15 cellular contexts compared by ENCODE assay signal in the genomic region with DNA sequence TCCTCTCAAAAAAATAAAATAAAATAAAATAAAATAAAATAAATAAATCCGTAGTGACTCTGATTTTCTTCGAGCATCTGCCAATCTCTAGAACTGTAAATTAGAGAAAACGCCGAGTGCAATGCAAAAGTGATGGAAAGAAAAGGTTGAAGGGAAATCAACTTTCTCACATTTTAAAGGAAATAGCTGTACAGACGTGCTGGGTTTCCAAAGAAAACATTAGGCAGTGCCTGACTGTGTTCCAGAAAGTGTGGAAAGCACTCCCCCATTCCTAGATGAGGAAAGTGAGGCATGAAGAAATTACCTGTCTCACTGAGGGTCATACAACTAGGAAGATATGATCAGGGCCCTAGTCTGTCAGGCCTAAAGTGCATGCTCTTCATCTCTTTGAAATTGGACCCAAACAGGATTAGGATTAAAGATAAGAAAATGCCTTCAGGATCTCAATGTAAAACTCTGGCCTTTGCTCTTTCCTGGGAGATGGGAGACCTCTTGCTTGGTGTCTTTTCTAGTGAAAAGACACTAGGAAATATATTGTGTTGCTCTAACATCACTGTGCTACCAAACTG. TPM values are rescaled to one million over a fixed set of nuclear protein-coding genes. Genes with fewer than 3 reads are reported as not detected.
A peak's percentile ranks its signal among the peaks of the same experiment; 100 is the strongest.
DNase-seq lines count a peak whose midpoint lies in the region; ATAC-seq, FAIRE-seq and TF ChIP-seq lines count a peak whose summit lies in the region.
"Had no signal": no experiment of that assay in that cellular context is flagged by ENCODE, and none has a peak within 500 bp of the region (broad histone marks: within the 10 kb centered on the region; RNA-seq: fewer than 3 reads in every experiment).

No MANE protein-coding gene starts in this region.

- no peak overlapping the region for H3K9ac ChIP-seq in endodermal cell (ENCODE audit: extremely low read depth, low read length, poor library complexity, severe bottlenecking)
- H3K9ac ChIP-seq: BLaER1 treated with 17β-estradiol and CSF1 and Interleukin-3, amounts not matched to agents 10 nM and 100 nM had no signal

- H3K36me3 Mint-ChIP-seq in T-helper 2 cell treated with Interferon-gamma antibody and Interleukin-4, amounts not matched to agents 5 μg/mL and 100 μg/mL, for 36 hours (ENCODE audit: low read depth), result no peaks in the 10 kb centered on the region
- no peaks in the 10 kb centered on the region for H3K36me3 Mint-ChIP-seq in endodermal cell (ENCODE audit: low read depth)
- H3K36me3 Mint-ChIP-seq in neural crest cell (ENCODE audit: low read depth), result no peaks in the 10 kb centered on the region
- no peaks in the 10 kb centered on the region for H3K36me3 Mint-ChIP-seq in activated CD8-positive, alpha-beta T cell treated with anti-CD3 and anti-CD28 coated beads for 36 hours (ENCODE audit: low read depth)
- H3K36me3 Mint-ChIP-seq: activated naive CD8-positive, alpha-beta T cell treated with anti-CD3 and anti-CD28 coated beads, Interleukin-2, amount 10 ng/mL, durations not matched to agents 7 days and 5 days had no signal

- no peak overlapping the region for H3K27ac Mint-ChIP-seq in T-helper 2 cell treated with Interferon-gamma antibody and Interleukin-4, amounts not matched to agents 5 μg/mL and 100 μg/mL, for 36 hours
- peak overlapping the region; percentile 88 for H3K27ac Mint-ChIP-seq in endodermal cell
- H3K27ac Mint-ChIP-seq in neural crest cell (ENCODE audit: unreplicated experiment), result no peak overlapping the region
- H3K27ac Mint-ChIP-seq in activated CD8-positive, alpha-beta T cell treated with anti-CD3 and anti-CD28 coated beads for 36 hours, result no peak overlapping the region
- H3K27ac Mint-ChIP-seq: activated CD4-positive, alpha-beta T cell treated with anti-CD3 and anti-CD28 coated beads, Interleukin-2, amount 10 ng/mL, durations not matched to agents 24 days and 14 days; activated naive CD8-positive, alpha-beta T cell treated with anti-CD3 and anti-CD28 coated beads, Interleukin-2, amount 10 ng/mL, durations not matched to agents 7 days and 5 days had no signal

- POLR2A ChIA-PET in activated CD8-positive, alpha-beta T cell treated with anti-CD3 and anti-CD28 coated beads for 36 hours (lab: Charles Lee), result no interaction called here

- H3K27me3 ChIP-seq in endodermal cell (ENCODE audit: control insufficient read depth, insufficient read depth, low read length, poor library complexity, severe bottlenecking) (no peaks in the 10 kb centered on the region), aorta (ENCODE audit: control insufficient read depth in 1 of 2, insufficient read depth in 2 of 2, low read length in 1 of 2) (no peaks in the 10 kb centered on the region)

- H3K36me3 ChIP-seq in endodermal cell (ENCODE audit: control insufficient read depth, insufficient read depth, low read length), result no peaks in the 10 kb centered on the region
- no peaks in the 10 kb centered on the region for H3K36me3 ChIP-seq in aorta (ENCODE audit: control insufficient read depth in 1 of 2, insufficient read depth in 2 of 2, low read length in 1 of 2)
- H3K36me3 ChIP-seq: BLaER1 treated with 17β-estradiol and CSF1 and Interleukin-3, amounts not matched to agents 10 nM and 100 nM had no signal

- intact Hi-C loops in aorta (cut with DNase I), result loop anchor here in 1 of 2 donors (5.0 kb wide), 1 partner anchor 61 kb away; no protein-coding TSS in a partner anchor
- intact Hi-C loops in activated CD8-positive, alpha-beta T cell treated with anti-CD3 and anti-CD28 coated beads for 36 hours (cut with micrococcal nuclease), result no loop called here

- peaks cover 15% of the 10 kb centered on the region for H3K4me1 ChIP-seq in endodermal cell (ENCODE audit: control insufficient read depth, insufficient read depth, low read length)
- H3K4me1 ChIP-seq in aorta (ENCODE audit: control insufficient read depth in 1 of 2, insufficient read depth in 2 of 2, low read length in 2 of 2), result no peaks in the 10 kb centered on the region

- no peak overlapping the region for H3K27ac ChIP-seq in endodermal cell (ENCODE audit: low read depth, low read length)
- H3K27ac ChIP-seq in aorta (ENCODE audit: low read depth in 1 of 2, low read length in 2 of 2), result peak overlapping the region; percentile 58 to 61
- H3K27ac ChIP-seq: BLaER1 treated with 17β-estradiol and CSF1 and Interleukin-3, amounts not matched to agents 10 nM and 100 nM had no signal

- no peak for TF ChIP-seq CTCF in endodermal cell (conservative IDR thresholded peaks at IDR 0.05)
- no peak for TF ChIP-seq CTCF in neural crest cell (conservative IDR thresholded peaks at IDR 0.05)
- no peak for TF ChIP-seq CTCF in activated CD8-positive, alpha-beta T cell treated with anti-CD3 and anti-CD28 coated beads for 36 hours (IDR thresholded peaks at IDR 0.05)

- FAIRE-seq in frontal cortex (lab: Jason Lieb, UNC), result no peak
- FAIRE-seq: kidney had no signal

- ATAC-seq in aorta (ENCODE audit: low FRiP score), result no peak
- ATAC-seq in activated CD8-positive, alpha-beta T cell treated with anti-CD3 and anti-CD28 coated beads for 36 hours, result no peak

- peaks cover 3% of the 10 kb centered on the region for H3K27me3 Mint-ChIP-seq in T-helper 2 cell treated with Interferon-gamma antibody and Interleukin-4, amounts not matched to agents 5 μg/mL and 100 μg/mL, for 36 hours (ENCODE audit: low read depth)
- peaks cover 3% of the 10 kb centered on the region for H3K27me3 Mint-ChIP-seq in endodermal cell (ENCODE audit: insufficient read depth)
- no peaks in the 10 kb centered on the region for H3K27me3 Mint-ChIP-seq in neural crest cell (ENCODE audit: low read depth)
- peaks cover 51% of the 10 kb centered on the region for H3K27me3 Mint-ChIP-seq in activated CD8-positive, alpha-beta T cell treated with anti-CD3 and anti-CD28 coated beads for 36 hours

- no peaks in the 10 kb centered on the region for H3K9me3 ChIP-seq in endodermal cell (ENCODE audit: control insufficient read depth, low read length)
- H3K9me3 ChIP-seq in aorta (ENCODE audit: control insufficient read depth, low read length), result no peaks in the 10 kb centered on the region
- H3K9me3 ChIP-seq: BLaER1 treated with 17β-estradiol and CSF1 and Interleukin-3, amounts not matched to agents 10 nM and 100 nM had no signal

- peak overlapping the region; percentile 47 for H3K4me3 Mint-ChIP-seq in T-helper 2 cell treated with Interferon-gamma antibody and Interleukin-4, amounts not matched to agents 5 μg/mL and 100 μg/mL, for 36 hours
- H3K4me3 Mint-ChIP-seq in endodermal cell (peak overlapping the region; percentile 84), neural crest cell (peak overlapping the region; percentile 47)
- H3K4me3 Mint-ChIP-seq in activated CD8-positive, alpha-beta T cell treated with anti-CD3 and anti-CD28 coated beads for 36 hours, result no peak overlapping the region

- CTCF ChIA-PET in activated CD8-positive, alpha-beta T cell treated with anti-CD3 and anti-CD28 coated beads for 36 hours (lab: Charles Lee), result no interaction called here

- WGBS in endodermal cell (ENCODE audit: insufficient coverage in 1 of 2, insufficient read length in 1 of 2), 2 experiments, result 83% methylated on average over 5 of the region's 5 CpGs
- 15 to 27% methylated on average over 5 of the region's 5 CpGs for WGBS in aorta, 2 donors

- H3K9me3 Mint-ChIP-seq in T-helper 2 cell treated with Interferon-gamma antibody and Interleukin-4, amounts not matched to agents 5 μg/mL and 100 μg/mL, for 36 hours, result no peaks in the 10 kb centered on the region
- no peaks in the 10 kb centered on the region for H3K9me3 Mint-ChIP-seq in endodermal cell
- H3K9me3 Mint-ChIP-seq in neural crest cell, result no peaks in the 10 kb centered on the region
- no peaks in the 10 kb centered on the region for H3K9me3 Mint-ChIP-seq in activated CD8-positive, alpha-beta T cell treated with anti-CD3 and anti-CD28 coated beads for 36 hours
- H3K9me3 Mint-ChIP-seq: activated CD4-positive, alpha-beta T cell treated with anti-CD3 and anti-CD28 coated beads, Interleukin-2, amount 10 ng/mL, durations not matched to agents 24 days and 14 days; activated naive CD8-positive, alpha-beta T cell treated with anti-CD3 and anti-CD28 coated beads, Interleukin-2, amount 10 ng/mL, durations not matched to agents 7 days and 5 days had no signal

- H3K4me1 Mint-ChIP-seq in T-helper 2 cell treated with Interferon-gamma antibody and Interleukin-4, amounts not matched to agents 5 μg/mL and 100 μg/mL, for 36 hours (ENCODE audit: low read depth), result peaks cover 36% of the 10 kb centered on the region
- H3K4me1 Mint-ChIP-seq in endodermal cell (peaks cover 36% of the 10 kb centered on the region), neural crest cell (peaks cover 43% of the 10 kb centered on the region)
- peaks cover 5% of the 10 kb centered on the region for H3K4me1 Mint-ChIP-seq in activated CD8-positive, alpha-beta T cell treated with anti-CD3 and anti-CD28 coated beads for 36 hours (ENCODE audit: low read depth)

- H3K4me3 ChIP-seq in endodermal cell (ENCODE audit: low read length) (no peak overlapping the region), aorta (ENCODE audit: low read length in 2 of 2) (no peak overlapping the region)

- no peak for DNase-seq in T-helper 2 cell treated with Interferon-gamma antibody and Interleukin-4, amounts not matched to agents 5 μg/mL and 100 μg/mL, for 36 hours (ENCODE audit: low spot score)
- no peak for DNase-seq in T-helper 2 cell
- no peak for DNase-seq in endodermal cell
- DNase-seq in neural crest cell (ENCODE audit: low read depth, low spot score), result no peak
- DNase-seq in aorta, result no peak
- DNase-seq in SHP77 (lab: John Stamatoyannopoulos, UW), result no peak
- DNase-seq in activated CD8-positive, alpha-beta T cell treated with anti-CD3 and anti-CD28 coated beads for 36 hours, result no peak
- DNase-seq in frontal cortex (ENCODE audit: low spot score in 2 of 2), result no peak
- DNase-seq: activated CD4-positive, alpha-beta T cell treated with anti-CD3 and anti-CD28 coated beads, Interleukin-2, amount 10 ng/mL, durations not matched to agents 24 days and 14 days; activated naive CD8-positive, alpha-beta T cell treated with anti-CD3 and anti-CD28 coated beads, Interleukin-2, amount 10 ng/mL, durations not matched to agents 7 days and 5 days; DMS53; Karpas-422; kidney; stimulated activated CD4-positive, alpha-beta T cell treated with anti-CD3 and anti-CD28 coated beads, Interleukin-15, amount 100 ng/mL, for 24 hours had no signal

RNA-seq across cellular contexts. Expression of gene PTPN14, which starts 1.8 kb away (rescaled TPM):
- 10 to 100 TPM; 72.6 to 93.2 TPM for total RNA-seq in endodermal cell
- 20.1 TPM for polyA plus RNA-seq in endodermal cell (2013, experiment 1 of 2)
- 23.3 TPM for polyA plus RNA-seq in endodermal cell (2013, experiment 2 of 2)
- total RNA-seq in neural crest cell, result 21.4 and 26.4 TPM in 2 replicates
- 10 to 100 TPM; 48.3 to 50.5 TPM for total RNA-seq in aorta
- 1 to 10 TPM; 7.3 to 8.0 TPM for polyA plus RNA-seq in aorta
- total RNA-seq in activated CD8-positive, alpha-beta T cell treated with anti-CD3 and anti-CD28 coated beads for 36 hours, result under 1 TPM; 0.27 to 0.34 TPM
- 1.6 TPM for total RNA-seq in frontal cortex

RNA-seq across cellular contexts. Expression of gene CENPF, which starts 49.8 kb away (rescaled TPM):
- total RNA-seq in endodermal cell, result 10 to 100 TPM; 77.2 to 87.2 TPM
- polyA plus RNA-seq in endodermal cell (2013, experiment 1 of 2), result 95.0 TPM
- 126 TPM for polyA plus RNA-seq in endodermal cell (2013, experiment 2 of 2)
- 191 and 202 TPM in 2 replicates for total RNA-seq in neural crest cell
- total RNA-seq in aorta, result 1 to 10 TPM in 1 of 2 donors, under 1 TPM in 1; 0.97 to 4.3 TPM
- 1 to 10 TPM in 1 of 2 donors, under 1 TPM in 1; 0.05 to 1.3 TPM for polyA plus RNA-seq in aorta
- total RNA-seq in activated CD8-positive, alpha-beta T cell treated with anti-CD3 and anti-CD28 coated beads for 36 hours, result 10 to 100 TPM; 65.4 to 70.6 TPM
- total RNA-seq in frontal cortex, result 17.9 TPM
